ENCODE assay signal across 9 cellular contexts in genomic region chrX:13029341-13029740, GRCh38. TPM values are rescaled to one million over a fixed set of nuclear protein-coding genes. Genes with fewer than 3 reads are reported as not detected.
DNase-seq lines count a peak whose midpoint lies in the region; ATAC-seq lines count a peak whose summit lies in the region.
"Had no signal": no experiment of that assay in that cellular context is flagged by ENCODE, and none has a peak within 500 bp of the region (broad histone marks: within the 10 kb centered on the region; RNA-seq: fewer than 3 reads in every experiment).

No MANE protein-coding gene starts in this region.

- no peaks in the 10 kb centered on the region for H3K9me3 Mint-ChIP-seq in activated CD8-positive, alpha-beta memory T cell treated with anti-CD3 and anti-CD28 coated beads, Interleukin-2, amount 10 ng/mL, durations not matched to agents 7 days and 5 days (ENCODE audit: low read depth)

- no peak overlapping the region for H3K27ac Mint-ChIP-seq in activated CD8-positive, alpha-beta memory T cell treated with anti-CD3 and anti-CD28 coated beads, Interleukin-2, amount 10 ng/mL, durations not matched to agents 7 days and 5 days

- DNase-seq in activated CD8-positive, alpha-beta memory T cell treated with anti-CD3 and anti-CD28 coated beads, Interleukin-2, amount 10 ng/mL, durations not matched to agents 7 days and 5 days, result no peak
- no peak for DNase-seq in activated CD8-positive, alpha-beta memory T cell treated with anti-CD3 and anti-CD28 coated beads for 24 hours
- DNase-seq in astrocyte of the hippocampus (ENCODE audit: low read depth, low spot score) (peak; percentile 61), left colon (peak in 1 of 2 donors; percentile 67)

- no peak overlapping the region for H3K4me3 Mint-ChIP-seq in activated CD8-positive, alpha-beta memory T cell treated with anti-CD3 and anti-CD28 coated beads, Interleukin-2, amount 10 ng/mL, durations not matched to agents 7 days and 5 days

- no peaks in the 10 kb centered on the region for H3K36me3 Mint-ChIP-seq in activated CD8-positive, alpha-beta memory T cell treated with anti-CD3 and anti-CD28 coated beads, Interleukin-2, amount 10 ng/mL, durations not matched to agents 7 days and 5 days

- H3K36me3 ChIP-seq in thymus (ENCODE audit: control insufficient read depth, insufficient read depth), result no peaks in the 10 kb centered on the region

- peaks cover 11% of the 10 kb centered on the region for H3K4me1 ChIP-seq in thymus (ENCODE audit: control insufficient read depth, insufficient read depth, low read length)

- intact Hi-C loops in left colon (cut with DNase I, micrococcal nuclease), result no loop called here

- peaks cover 47% of the 10 kb centered on the region for H3K4me1 Mint-ChIP-seq in activated CD8-positive, alpha-beta memory T cell treated with anti-CD3 and anti-CD28 coated beads, Interleukin-2, amount 10 ng/mL, durations not matched to agents 7 days and 5 days

- 17% methylated on average over 5 of the region's 5 CpGs for WGBS in thymus

- ATAC-seq in activated CD8-positive, alpha-beta memory T cell treated with anti-CD3 and anti-CD28 coated beads, Interleukin-2, amount 10 ng/mL, durations not matched to agents 7 days and 5 days, result peak; percentile 23
- peak; percentile 54 for ATAC-seq in left colon
- no peak for ATAC-seq in HG03039 (IDR thresholded peaks at IDR 0.05; ENCODE audit: unreplicated experiment)
- no peak for ATAC-seq in GM21723 (IDR thresholded peaks at IDR 0.05; ENCODE audit: unreplicated experiment)
- no peak for ATAC-seq in HG02970 (IDR thresholded peaks at IDR 0.05; ENCODE audit: low FRiP score, unreplicated experiment)

- H3K27ac ChIP-seq in thymus (ENCODE audit: low read depth), result peak overlapping the region; percentile 46

- no peaks in the 10 kb centered on the region for H3K9me3 ChIP-seq in thymus (ENCODE audit: control insufficient read depth)

- CTCF ChIA-PET in activated CD8-positive, alpha-beta memory T cell treated with anti-CD3 and anti-CD28 coated beads, Interleukin-2, amount 10 ng/mL, durations not matched to agents 7 days and 5 days (lab: Charles Lee), result interaction anchor here (0.5 kb wide), 1 partner anchor 34 kb away, joined by 7 read pairs; no protein-coding TSS in a partner anchor

- H3K27me3 ChIP-seq in thymus (ENCODE audit: control insufficient read depth, insufficient read depth), result no peaks in the 10 kb centered on the region

- no peak overlapping the region for H3K4me3 ChIP-seq in thymus (ENCODE audit: low read length)

- H3K27me3 Mint-ChIP-seq in activated CD8-positive, alpha-beta memory T cell treated with anti-CD3 and anti-CD28 coated beads, Interleukin-2, amount 10 ng/mL, durations not matched to agents 7 days and 5 days, result no peaks in the 10 kb centered on the region

RNA-seq across cellular contexts. Expression of gene FAM9C, which starts 15.1 kb away (rescaled TPM):
- not detected for total RNA-seq in activated CD8-positive, alpha-beta memory T cell treated with anti-CD3 and anti-CD28 coated beads, Interleukin-2, amount 10 ng/mL, durations not matched to agents 7 days and 5 days
- under 1 TPM; 0.09 to 0.17 TPM for total RNA-seq in left colon
- polyA plus RNA-seq in thymus, result 0.07 TPM
- polyA plus RNA-seq: esophagus had no signal

RNA-seq across cellular contexts. Expression of gene TMSB4X, which starts 54.4 kb away (rescaled TPM):
- 1,000 to 10,000 TPM; 6,072 to 7,639 TPM for total RNA-seq in activated CD8-positive, alpha-beta memory T cell treated with anti-CD3 and anti-CD28 coated beads, Interleukin-2, amount 10 ng/mL, durations not matched to agents 7 days and 5 days
- total RNA-seq in left colon, result 1,000 to 10,000 TPM; 4,840 to 5,007 TPM
- polyA plus RNA-seq in thymus, result 12,473 TPM

Comparison
In these comparisons a context has a peak if more than half of its experiments do, and no peak if none do; other contexts are left out.
1. ATAC-seq: peak in activated CD8-positive, alpha-beta memory T cell treated with anti-CD3 and anti-CD28 coated beads, Interleukin-2, amount 10 ng/mL, durations not matched to agents 7 days and 5 days (single experiment) and left colon (single experiment); none in HG03039 (single experiment), GM21723 (single experiment) and HG02970 (single experiment).